Comparison of ENCODE assay signal across 1 cellular context in the genomic region with DNA sequence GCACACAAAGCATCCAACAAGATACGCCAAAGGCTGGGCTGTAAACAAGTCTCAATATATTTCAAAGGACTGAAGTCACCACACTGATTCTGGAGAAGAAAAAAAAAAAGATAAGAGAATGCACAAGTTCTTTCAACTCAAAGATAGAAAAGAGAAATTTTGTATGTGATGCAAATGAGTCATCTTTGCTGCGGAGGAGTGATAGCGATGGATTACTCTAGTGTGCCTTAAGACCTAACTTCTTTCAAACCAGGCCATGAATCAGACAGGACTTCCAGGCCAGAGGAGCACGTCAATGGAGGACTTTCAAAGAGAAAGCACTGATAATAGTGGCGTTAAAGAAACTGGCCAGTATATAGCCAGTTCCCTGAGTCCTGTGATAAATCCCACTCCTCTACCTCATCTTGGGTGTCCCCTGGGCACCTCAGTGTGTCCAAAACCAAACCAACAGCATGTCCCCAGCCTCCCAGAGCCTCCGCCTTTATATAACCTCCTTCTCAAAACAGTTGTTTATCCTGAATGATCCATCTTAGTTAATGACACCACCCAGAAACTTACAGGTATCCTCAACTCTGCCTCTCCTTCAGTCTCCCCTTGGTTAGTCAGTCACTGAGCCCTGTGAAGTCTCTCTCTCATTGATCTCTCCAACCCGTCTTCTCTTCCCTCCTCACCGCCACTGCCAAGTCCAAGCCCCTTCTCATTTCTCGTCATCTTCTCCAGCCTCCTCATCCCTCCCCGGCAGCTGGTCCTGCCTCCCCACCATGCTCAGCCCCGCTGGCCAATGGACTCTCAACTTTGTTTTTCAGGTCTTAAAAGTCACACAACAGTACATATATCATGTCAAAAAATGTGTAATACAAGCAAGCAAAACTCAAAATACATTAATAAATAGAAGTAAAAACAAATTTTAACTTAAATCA.
TF ChIP-seq lines count a peak whose summit lies in the region.

No MANE protein-coding gene starts in this region.

TF ChIP-seq in K562, 482 proteins besides CTCF, POLR2A, EP300 and RAD21 (continued from another document and continues in another):
- TF ChIP-seq, protein P1, sequence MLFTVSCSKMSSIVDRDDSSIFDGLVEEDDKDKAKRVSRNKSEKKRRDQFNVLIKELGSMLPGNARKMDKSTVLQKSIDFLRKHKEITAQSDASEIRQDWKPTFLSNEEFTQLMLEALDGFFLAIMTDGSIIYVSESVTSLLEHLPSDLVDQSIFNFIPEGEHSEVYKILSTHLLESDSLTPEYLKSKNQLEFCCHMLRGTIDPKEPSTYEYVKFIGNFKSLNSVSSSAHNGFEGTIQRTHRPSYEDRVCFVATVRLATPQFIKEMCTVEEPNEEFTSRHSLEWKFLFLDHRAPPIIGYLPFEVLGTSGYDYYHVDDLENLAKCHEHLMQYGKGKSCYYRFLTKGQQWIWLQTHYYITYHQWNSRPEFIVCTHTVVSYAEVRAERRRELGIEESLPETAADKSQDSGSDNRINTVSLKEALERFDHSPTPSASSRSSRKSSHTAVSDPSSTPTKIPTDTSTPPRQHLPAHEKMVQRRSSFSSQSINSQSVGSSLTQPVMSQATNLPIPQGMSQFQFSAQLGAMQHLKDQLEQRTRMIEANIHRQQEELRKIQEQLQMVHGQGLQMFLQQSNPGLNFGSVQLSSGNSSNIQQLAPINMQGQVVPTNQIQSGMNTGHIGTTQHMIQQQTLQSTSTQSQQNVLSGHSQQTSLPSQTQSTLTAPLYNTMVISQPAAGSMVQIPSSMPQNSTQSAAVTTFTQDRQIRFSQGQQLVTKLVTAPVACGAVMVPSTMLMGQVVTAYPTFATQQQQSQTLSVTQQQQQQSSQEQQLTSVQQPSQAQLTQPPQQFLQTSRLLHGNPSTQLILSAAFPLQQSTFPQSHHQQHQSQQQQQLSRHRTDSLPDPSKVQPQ (CRISPR knock-in tag; IDR thresholded peaks at IDR 0.05; ENCODE audit: borderline replicate concordance): no peak
- TF ChIP-seq NEUROD1 (IDR thresholded peaks at IDR 0.05; ENCODE audit: borderline replicate concordance, low read depth, low read length, partially characterized antibody) (peak; percentile 35), CBFA2T2 (conservative IDR thresholded peaks at IDR 0.05) (peak; percentile 44), NR1H2 (CRISPR knock-in tag; IDR thresholded peaks at IDR 0.05) (no peak), GTF2E2 (tag; IDR thresholded peaks at IDR 0.05) (0 out of 2 replicates have a peak, but pooled peaks have one; percentile 58), KLF16 (IDR thresholded peaks at IDR 0.05) (0 out of 2 replicates have a peak, but pooled peaks have one; percentile 16), LCOR (CRISPR knock-in tag; IDR thresholded peaks at IDR 0.05) (peak; percentile 80), SOX6 (IDR thresholded peaks at IDR 0.05) (0 out of 2 replicates have a peak, but pooled peaks have one; percentile 20), FOS (IDR thresholded peaks at IDR 0.05; ENCODE audit: extremely low read depth, insufficient read length) (peak; percentile 18), SMARCC2 (IDR thresholded peaks at IDR 0.05; ENCODE audit: low read depth) (0 out of 2 replicates have a peak, but pooled peaks have one; percentile 51), DPF2 (IDR thresholded peaks at IDR 0.05) (peak; percentile 80), ELF4 (CRISPR knock-in tag; IDR thresholded peaks at IDR 0.05) (0 out of 2 replicates have a peak, but pooled peaks have one; percentile 12), EHMT2 (IDR thresholded peaks at IDR 0.05) (peak; percentile 32; the same call in 1 of the 2 replicates), CTBP1 (IDR thresholded peaks at IDR 0.05; ENCODE audit: borderline replicate concordance) (peak; percentile 47; the same call in 1 of the 2 replicates), SMARCA4 (IDR thresholded peaks at IDR 0.05) (peak; percentile 86), ZNF175 (CRISPR knock-in tag; IDR thresholded peaks at IDR 0.05; ENCODE audit: low read depth) (0 out of 2 replicates have a peak, but pooled peaks have one; percentile 41), ZFX (CRISPR knock-in tag; IDR thresholded peaks at IDR 0.05) (0 out of 2 replicates have a peak, but pooled peaks have one; percentile 9), RCOR1 (IDR thresholded peaks at IDR 0.05; ENCODE audit: borderline replicate concordance in 1 of 2, low read depth in 2 of 2, low read length in 2 of 2) (peak in 1 of 2 experiments; percentile 70; a peak in 1 of 4 replicates), TCF3 (CRISPR knock-in tag; IDR thresholded peaks at IDR 0.05) (peak; percentile 82), SMARCE1 (IDR thresholded peaks at IDR 0.05) (peak; percentile 83), JUND (IDR thresholded peaks at IDR 0.05; ENCODE audit: borderline replicate concordance, low read depth, low read length) (peak; percentile 95), JUND (tag; IDR thresholded peaks at IDR 0.05; ENCODE audit: borderline replicate concordance, low read depth, low read length) (peak; percentile 95), DIDO1 (tag; IDR thresholded peaks at IDR 0.05; ENCODE audit: low read depth) (no peak), PTBP1 (IDR thresholded peaks at IDR 0.05; ENCODE audit: low read depth, low read length) (no peak), ARID1B (IDR thresholded peaks at IDR 0.05) (peak; percentile 84)
- TF ChIP-seq, protein P2, sequence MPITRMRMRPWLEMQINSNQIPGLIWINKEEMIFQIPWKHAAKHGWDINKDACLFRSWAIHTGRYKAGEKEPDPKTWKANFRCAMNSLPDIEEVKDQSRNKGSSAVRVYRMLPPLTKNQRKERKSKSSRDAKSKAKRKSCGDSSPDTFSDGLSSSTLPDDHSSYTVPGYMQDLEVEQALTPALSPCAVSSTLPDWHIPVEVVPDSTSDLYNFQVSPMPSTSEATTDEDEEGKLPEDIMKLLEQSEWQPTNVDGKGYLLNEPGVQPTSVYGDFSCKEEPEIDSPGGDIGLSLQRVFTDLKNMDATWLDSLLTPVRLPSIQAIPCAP (CRISPR knock-in tag; IDR thresholded peaks at IDR 0.05; ENCODE audit: borderline replicate concordance): no peak
- TF ChIP-seq, protein P3, sequence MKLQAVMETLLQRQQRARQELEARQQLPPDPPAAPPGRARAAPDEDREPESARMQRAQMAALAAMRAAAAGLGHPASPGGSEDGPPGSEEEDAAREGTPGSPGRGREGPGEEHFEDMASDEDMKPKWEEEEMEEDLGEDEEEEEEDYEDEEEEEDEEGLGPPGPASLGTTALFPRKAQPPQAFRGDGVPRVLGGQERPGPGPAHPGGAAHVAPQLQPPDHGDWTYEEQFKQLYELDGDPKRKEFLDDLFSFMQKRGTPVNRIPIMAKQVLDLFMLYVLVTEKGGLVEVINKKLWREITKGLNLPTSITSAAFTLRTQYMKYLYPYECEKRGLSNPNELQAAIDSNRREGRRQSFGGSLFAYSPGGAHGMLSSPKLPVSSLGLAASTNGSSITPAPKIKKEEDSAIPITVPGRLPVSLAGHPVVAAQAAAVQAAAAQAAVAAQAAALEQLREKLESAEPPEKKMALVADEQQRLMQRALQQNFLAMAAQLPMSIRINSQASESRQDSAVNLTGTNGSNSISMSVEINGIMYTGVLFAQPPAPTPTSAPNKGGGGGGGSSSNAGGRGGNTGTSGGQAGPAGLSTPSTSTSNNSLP (IDR thresholded peaks at IDR 0.05; ENCODE audit: borderline replicate concordance, low read depth, low read length): peak; percentile 82; the same call in 1 of the 2 replicates
- TF ChIP-seq, protein P4, sequence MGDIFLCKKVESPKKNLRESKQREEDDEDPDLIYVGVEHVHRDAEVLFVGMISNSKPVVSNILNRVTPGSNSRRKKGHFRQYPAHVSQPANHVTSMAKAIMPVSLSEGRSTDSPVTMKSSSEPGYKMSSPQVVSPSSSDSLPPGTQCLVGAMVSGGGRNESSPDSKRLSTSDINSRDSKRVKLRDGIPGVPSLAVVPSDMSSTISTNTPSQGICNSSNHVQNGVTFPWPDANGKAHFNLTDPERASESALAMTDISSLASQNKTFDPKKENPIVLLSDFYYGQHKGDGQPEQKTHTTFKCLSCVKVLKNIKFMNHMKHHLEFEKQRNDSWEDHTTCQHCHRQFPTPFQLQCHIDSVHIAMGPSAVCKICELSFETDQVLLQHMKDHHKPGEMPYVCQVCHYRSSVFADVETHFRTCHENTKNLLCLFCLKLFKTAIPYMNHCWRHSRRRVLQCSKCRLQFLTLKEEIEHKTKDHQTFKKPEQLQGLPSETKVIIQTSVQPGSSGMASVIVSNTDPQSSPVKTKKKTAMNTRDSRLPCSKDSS (IDR thresholded peaks at IDR 0.05; ENCODE audit: low read depth, partially characterized antibody): no peak
- TF ChIP-seq, protein P5, sequence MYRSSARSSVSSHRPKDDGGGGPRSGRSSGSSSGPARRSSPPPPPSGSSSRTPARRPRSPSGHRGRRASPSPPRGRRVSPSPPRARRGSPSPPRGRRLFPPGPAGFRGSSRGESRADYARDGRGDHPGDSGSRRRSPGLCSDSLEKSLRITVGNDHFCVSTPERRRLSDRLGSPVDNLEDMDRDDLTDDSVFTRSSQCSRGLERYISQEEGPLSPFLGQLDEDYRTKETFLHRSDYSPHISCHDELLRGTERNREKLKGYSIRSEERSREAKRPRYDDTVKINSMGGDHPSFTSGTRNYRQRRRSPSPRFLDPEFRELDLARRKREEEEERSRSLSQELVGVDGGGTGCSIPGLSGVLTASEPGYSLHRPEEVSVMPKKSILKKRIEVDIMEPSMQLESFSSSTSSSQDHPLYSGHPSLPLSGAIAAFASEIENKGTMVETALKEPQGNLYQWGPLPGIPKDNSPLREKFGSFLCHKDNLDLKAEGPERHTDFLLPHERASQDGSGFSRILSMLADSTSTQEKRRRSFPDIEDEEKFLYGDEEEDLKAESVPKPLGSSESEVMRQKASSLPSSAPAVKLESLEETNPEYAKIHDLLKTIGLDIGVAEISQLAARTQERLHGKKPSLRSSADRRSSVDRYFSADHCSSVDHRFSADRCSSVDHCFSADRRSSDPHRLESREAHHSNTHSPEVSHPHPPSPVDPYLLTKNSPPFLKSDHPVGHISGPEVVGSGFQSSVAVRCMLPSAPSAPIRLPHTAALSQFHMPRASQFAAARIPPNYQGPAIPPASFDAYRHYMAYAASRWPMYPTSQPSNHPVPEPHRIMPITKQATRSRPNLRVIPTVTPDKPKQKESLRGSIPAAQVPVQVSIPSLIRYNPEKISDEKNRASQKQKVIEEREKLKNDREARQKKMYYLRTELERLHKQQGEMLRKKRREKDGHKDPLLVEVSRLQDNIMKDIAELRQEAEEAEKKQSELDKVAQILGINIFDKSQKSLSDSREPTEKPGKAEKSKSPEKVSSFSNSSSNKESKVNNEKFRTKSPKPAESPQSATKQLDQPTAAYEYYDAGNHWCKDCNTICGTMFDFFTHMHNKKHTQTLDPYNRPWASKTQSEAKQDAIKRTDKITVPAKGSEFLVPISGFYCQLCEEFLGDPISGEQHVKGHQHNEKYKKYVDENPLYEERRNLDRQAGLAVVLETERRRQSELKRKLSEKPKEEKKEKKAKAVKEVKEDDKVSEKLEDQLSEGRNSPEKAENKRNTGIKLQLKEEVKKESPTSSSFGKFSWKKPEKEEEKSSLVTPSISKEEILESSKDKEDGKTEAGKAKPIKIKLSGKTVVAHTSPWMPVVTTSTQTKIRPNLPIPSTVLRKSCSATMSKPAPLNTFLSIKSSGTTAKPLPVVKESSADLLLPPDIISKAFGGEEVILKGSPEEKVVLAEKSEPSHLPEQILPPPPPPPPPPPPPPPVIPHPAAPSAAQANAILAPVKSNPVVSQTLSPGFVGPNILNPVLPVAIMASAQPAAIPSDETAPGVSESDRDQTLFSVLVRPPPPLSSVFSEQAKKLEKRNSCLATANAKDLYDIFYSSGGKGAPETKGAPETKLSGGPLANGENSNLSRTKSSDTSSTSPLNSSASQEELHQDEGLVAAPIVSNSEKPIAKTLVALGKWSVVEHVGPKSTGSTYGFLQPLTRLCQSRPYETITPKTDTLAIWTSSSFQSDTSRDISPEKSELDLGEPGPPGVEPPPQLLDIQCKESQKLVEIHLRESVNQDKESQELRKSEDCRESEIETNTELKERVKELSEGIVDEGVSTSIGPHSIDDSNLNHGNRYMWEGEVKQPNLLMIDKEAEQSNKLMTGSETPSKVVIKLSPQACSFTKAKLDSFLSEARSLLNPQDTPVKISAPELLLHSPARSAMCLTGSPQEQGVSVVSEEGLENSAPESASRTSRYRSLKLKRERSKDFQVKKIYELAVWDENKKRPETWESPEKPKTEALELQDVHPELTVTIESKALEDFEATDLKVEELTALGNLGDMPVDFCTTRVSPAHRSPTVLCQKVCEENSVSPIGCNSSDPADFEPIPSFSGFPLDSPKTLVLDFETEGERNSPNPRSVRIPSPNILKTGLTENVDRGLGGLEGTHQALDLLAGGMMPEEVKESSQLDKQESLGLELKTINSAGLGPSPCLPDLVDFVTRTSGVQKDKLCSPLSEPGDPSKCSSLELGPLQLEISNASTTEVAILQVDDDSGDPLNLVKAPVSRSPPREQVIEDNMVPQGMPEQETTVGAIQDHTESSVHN (IDR thresholded peaks at IDR 0.05; ENCODE audit: borderline replicate concordance in 1 of 2, low read depth in 1 of 2): no peak
- TF ChIP-seq, protein P6, sequence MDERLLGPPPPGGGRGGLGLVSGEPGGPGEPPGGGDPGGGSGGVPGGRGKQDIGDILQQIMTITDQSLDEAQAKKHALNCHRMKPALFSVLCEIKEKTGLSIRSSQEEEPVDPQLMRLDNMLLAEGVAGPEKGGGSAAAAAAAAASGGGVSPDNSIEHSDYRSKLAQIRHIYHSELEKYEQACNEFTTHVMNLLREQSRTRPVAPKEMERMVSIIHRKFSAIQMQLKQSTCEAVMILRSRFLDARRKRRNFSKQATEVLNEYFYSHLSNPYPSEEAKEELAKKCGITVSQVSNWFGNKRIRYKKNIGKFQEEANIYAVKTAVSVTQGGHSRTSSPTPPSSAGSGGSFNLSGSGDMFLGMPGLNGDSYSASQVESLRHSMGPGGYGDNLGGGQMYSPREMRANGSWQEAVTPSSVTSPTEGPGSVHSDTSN (CRISPR knock-in tag; IDR thresholded peaks at IDR 0.05; ENCODE audit: low read depth): no peak
- TF ChIP-seq, protein P6 (tag; conservative IDR thresholded peaks at IDR 0.05; ENCODE audit: low read depth): no peak
- TF ChIP-seq, protein P7, sequence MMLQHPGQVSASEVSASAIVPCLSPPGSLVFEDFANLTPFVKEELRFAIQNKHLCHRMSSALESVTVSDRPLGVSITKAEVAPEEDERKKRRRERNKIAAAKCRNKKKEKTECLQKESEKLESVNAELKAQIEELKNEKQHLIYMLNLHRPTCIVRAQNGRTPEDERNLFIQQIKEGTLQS (IDR thresholded peaks at IDR 0.05): peak; percentile 89
- TF ChIP-seq, protein P7 (CRISPR knock-in tag; conservative IDR thresholded peaks at IDR 0.05): no peak
- TF ChIP-seq, protein P8, sequence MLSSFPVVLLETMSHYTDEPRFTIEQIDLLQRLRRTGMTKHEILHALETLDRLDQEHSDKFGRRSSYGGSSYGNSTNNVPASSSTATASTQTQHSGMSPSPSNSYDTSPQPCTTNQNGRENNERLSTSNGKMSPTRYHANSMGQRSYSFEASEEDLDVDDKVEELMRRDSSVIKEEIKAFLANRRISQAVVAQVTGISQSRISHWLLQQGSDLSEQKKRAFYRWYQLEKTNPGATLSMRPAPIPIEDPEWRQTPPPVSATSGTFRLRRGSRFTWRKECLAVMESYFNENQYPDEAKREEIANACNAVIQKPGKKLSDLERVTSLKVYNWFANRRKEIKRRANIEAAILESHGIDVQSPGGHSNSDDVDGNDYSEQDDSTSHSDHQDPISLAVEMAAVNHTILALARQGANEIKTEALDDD (IDR thresholded peaks at IDR 0.05): 0 out of 2 replicates have a peak, but pooled peaks have one; percentile 34
